In genomic region chr1:205077934-205078311, GRCh38 we compare ENCODE assay signal across 1 cellular context.
TF ChIP-seq lines count a peak whose summit lies in the region.

No MANE protein-coding gene starts in this region.

TF ChIP-seq in HepG2, 621 proteins besides CTCF, POLR2A, EP300 and RAD21:
- no peak for TF ChIP-seq CEBPB (IDR thresholded peaks at IDR 0.05; ENCODE audit: borderline replicate concordance, low read depth, low read length)
